Comparison of ENCODE assay signal across 8 cellular contexts in the genomic region with DNA sequence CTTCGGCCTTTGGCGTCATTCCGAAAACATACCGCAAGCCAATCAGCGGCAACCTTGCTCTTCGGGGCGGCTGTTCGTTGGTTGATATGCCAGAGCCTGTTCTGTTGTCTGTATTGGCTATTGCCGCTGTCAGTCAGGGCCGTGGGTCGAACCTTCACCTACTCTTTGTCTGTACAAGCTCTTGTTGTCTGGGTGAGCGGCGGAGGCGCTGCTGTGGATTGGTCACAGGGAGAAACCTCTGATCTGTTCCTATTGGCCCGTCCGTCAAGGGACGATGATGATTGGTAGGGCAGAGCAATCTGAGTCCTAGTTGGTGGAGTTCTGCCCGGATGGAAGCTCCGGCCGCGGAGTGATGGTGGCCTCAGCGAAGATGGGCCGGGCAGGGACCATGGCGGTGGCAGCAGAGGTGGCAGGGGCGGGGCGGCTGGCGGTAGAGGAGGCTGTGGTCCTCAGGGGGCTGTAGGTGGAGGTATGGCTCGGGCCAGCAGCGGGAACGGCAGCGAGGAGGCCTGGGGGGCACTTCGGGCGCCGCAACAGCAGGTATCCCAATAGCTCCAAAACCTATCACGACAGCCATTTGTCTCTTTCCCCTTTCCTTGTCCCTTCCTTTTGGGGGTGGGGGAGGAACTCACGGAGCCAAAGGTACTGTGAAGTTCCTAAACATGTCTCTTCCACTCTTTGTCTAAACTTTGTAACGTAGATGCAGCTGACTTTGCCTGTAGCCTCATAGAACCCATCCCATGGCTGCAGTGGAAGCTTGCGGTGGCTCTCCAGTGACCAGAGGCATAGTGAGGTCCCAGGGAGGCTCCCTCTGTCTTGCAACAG. TPM values are rescaled to one million over a fixed set of nuclear protein-coding genes. Genes with fewer than 3 reads are reported as not detected.
DNase-seq lines count a peak whose midpoint lies in the region; ATAC-seq and TF ChIP-seq lines count a peak whose summit lies in the region.

Gene WBP1, plus strand, starts transcription at position 307 of the 825 bp plus-strand sequence. Its CDS starts 165 bp downstream, at position 472.

- no peak for TF ChIP-seq CTCF in prostate gland (IDR thresholded peaks at IDR 0.05)

- H3K36me3 ChIP-seq in prostate gland = peaks cover 0 to 5% of the 10 kb centered on the region in 2 donors
- H3K36me3 ChIP-seq in urinary bladder (ENCODE audit: insufficient read depth) = no peaks in the 10 kb centered on the region

- H3K27me3 ChIP-seq in prostate gland (replicated peaks; ENCODE audit: insufficient read depth) = no peaks in the 10 kb centered on the region

- H3K27ac ChIP-seq in prostate gland (peak within 1 kb of the TSS; percentile 99), urinary bladder (ENCODE audit: low read depth) (peak within 1 kb of the TSS; percentile 94)

- H3K4me1 ChIP-seq in prostate gland (replicated peaks) (peaks cover 10% of the 10 kb centered on the region), urinary bladder (ENCODE audit: insufficient read depth) (no peaks in the 10 kb centered on the region)

- DNase-seq in NCI-H187 treated with DMSO at 0.1 percent for 48 hours (lab: John Stamatoyannopoulos, UW) (peak; percentile 93), anterior cingulate cortex (lab: John Stamatoyannopoulos, UW) (peak; percentile 92 to 100 (median 100)), left ventricle myocardium superior (peak; percentile 99), prostate gland (ENCODE audit: low spot score) (peak; percentile 100)

- H3K4me3 ChIP-seq in prostate gland = peak within 1 kb of the TSS; percentile 67 to 73
- peak within 1 kb of the TSS; percentile 52 for H3K4me3 ChIP-seq in urinary bladder (ENCODE audit: low read depth, low read length)

- H3K9me3 ChIP-seq in prostate gland = no peaks in the 10 kb centered on the region

- intact Hi-C loops in T-helper 2 cell treated with Interferon-gamma antibody and Interleukin-4, amounts not matched to agents 100 ng/mL and 5 ng/mL, for 36 hours (cut with micrococcal nuclease) = loop anchor here (1.0 to 10.0 kb wide), 6 partner anchors 14 to 1384 kb away; partner anchors contain the start of genes DOK1, MRPL53, MTHFD2 and POLE4
- intact Hi-C loops in left ventricle myocardium superior (cut with micrococcal nuclease) = no loop called here
- intact Hi-C loops in prostate gland (cut with DNase I) = no loop called here

- TF ChIP-seq POLR2A in prostate gland (IDR thresholded peaks at IDR 0.05) = peak; percentile 22

- WGBS in prostate gland = under 1% methylated on average over 38 of the region's 38 CpGs
- WGBS in urinary bladder = under 1% methylated on average over 37 of the region's 38 CpGs

- ATAC-seq in GM18498 (IDR thresholded peaks at IDR 0.05; ENCODE audit: unreplicated experiment) (peak; percentile 82), HG02943 (IDR thresholded peaks at IDR 0.05; ENCODE audit: low read depth, unreplicated experiment) (peak; percentile 78), left ventricle myocardium superior (peak; percentile 92)

RNA-seq across cellular contexts. Expression of gene WBP1, which starts in this region (rescaled TPM):
- 46.8 and 47.6 TPM in 2 replicates for total RNA-seq in T-helper 2 cell treated with Interferon-gamma antibody and Interleukin-4, amounts not matched to agents 100 ng/mL and 5 ng/mL, for 36 hours
- total RNA-seq in left ventricle myocardium superior (48.0 TPM), prostate gland (100 to 1,000 TPM in 1 of 2 donors, 10 to 100 TPM in 1; 73.3 to 158 TPM), urinary bladder (23.1 TPM)
- polyA plus RNA-seq in urinary bladder = 99.3 TPM

Comparison
In these comparisons a context has a peak if more than half of its experiments do, and no peak if none do; other contexts are left out.
1. Peak in every context shown above with its lines: DNase-seq, ATAC-seq, H3K4me3 ChIP-seq and H3K27ac ChIP-seq.